14 cellular contexts compared by ENCODE assay signal in the genomic region with DNA sequence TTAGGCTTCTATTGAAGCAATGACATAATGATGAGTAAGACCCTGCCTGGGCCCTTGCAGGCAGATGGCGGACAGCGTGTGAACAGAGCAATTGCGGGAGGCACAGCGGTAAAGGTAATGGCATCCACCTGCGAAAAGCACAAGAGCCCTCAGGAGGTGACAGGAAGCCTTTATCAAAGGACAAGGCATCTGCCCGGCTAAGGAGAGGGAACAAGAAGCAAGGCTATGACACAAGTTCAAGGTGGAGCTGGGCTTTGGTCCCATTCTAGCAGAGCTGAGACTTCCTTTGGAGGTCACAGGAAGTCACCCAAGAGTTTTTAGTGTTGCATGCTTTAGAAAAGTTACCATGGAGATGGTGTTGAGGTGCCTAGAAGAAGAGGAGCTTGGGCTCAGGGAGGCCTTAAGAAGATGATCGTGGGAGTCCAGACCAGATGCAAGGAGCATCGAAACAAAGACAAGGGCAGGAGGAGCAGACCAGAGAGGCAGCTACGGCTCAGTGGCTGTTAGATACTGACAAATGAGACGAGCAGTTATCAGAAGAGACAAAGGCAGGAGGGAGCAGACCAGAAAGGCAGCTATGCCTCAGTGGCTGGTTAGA. TPM values are rescaled to one million over a fixed set of nuclear protein-coding genes. Genes with fewer than 3 reads are reported as not detected.
DNase-seq lines count a peak whose midpoint lies in the region; ATAC-seq and TF ChIP-seq lines count a peak whose summit lies in the region.
"Had no signal": no experiment of that assay in that cellular context is flagged by ENCODE, and none has a peak within 500 bp of the region (broad histone marks: within the 10 kb centered on the region; RNA-seq: fewer than 3 reads in every experiment).

No MANE protein-coding gene starts in this region.

- TF ChIP-seq POLR2A in esophagus muscularis mucosa (IDR thresholded peaks at IDR 0.05; ENCODE audit: low read depth), result no peak

- H3K27me3 ChIP-seq in mammary epithelial cell (ENCODE audit: insufficient read depth, low read length), result no peaks in the 10 kb centered on the region
- no peaks in the 10 kb centered on the region for H3K27me3 ChIP-seq in esophagus muscularis mucosa
- H3K27me3 ChIP-seq: tibial artery had no signal

- peaks cover 91% of the 10 kb centered on the region for H3K79me2 ChIP-seq in mammary epithelial cell (ENCODE audit: insufficient read depth, low read length)

- DNase-seq in MCF 10A (ENCODE audit: unreplicated experiment) (peak; percentile 46), mammary epithelial cell (no peak), esophagus muscularis mucosa (ENCODE audit: extremely low spot score) (peak; percentile 75), HPDE6-E6E7 (ENCODE audit: extremely low spot score) (no peak), GM19238 (ENCODE audit: insufficient read length, low spot score) (no peak)
- DNase-seq: activated CD4-positive, alpha-beta T cell treated with anti-CD3 and anti-CD28 coated beads, Interleukin-2, amount 50 U/mL, for 48 hours; activated naive CD4-positive, alpha-beta T cell treated with anti-CD3 and anti-CD28 coated beads, Interleukin-2, amount 50 U/mL, for 16 hours; naive thymus-derived CD4-positive, alpha-beta T cell; NCI-H1694 treated with DMSO at 0.1 percent for 48 hours; tibial artery had no signal

- CTCF ChIA-PET in MCF 10A (lab: Yijun Ruan, JAX), result interaction anchor here (0.6 to 1.0 kb wide), 3 partner anchors 10 to 293 kb away, joined by 3 to 5 read pairs (median 3); no protein-coding TSS in a partner anchor
- CTCF ChIA-PET in mammary epithelial cell (lab: Charles Lee; ENCODE audit: low non-redundant PET), result no interaction called here

- H4K20me1 ChIP-seq in mammary epithelial cell (ENCODE audit: insufficient read depth, low read length), result no peaks in the 10 kb centered on the region

- in situ Hi-C loops in mammary epithelial cell (cut with MboI; ENCODE audit: low sequenced_read_pairs in 2 of 2), result no loop called here

- H3K36me3 ChIP-seq in mammary epithelial cell (ENCODE audit: insufficient read depth, low read length) (no peaks in the 10 kb centered on the region), esophagus muscularis mucosa (no peaks in the 10 kb centered on the region)
- H3K36me3 ChIP-seq: tibial artery had no signal

- TF ChIP-seq CTCF in MCF 10A (IDR thresholded peaks at IDR 0.05; ENCODE audit: unreplicated experiment), result no peak
- TF ChIP-seq CTCF in mammary epithelial cell (conservative IDR thresholded peaks at IDR 0.05 in 1 of 2, IDR thresholded peaks at IDR 0.05 in 1 of 2; ENCODE audit: extremely low read depth in 1 of 2, insufficient read depth in 1 of 2, low read depth in 1 of 2, low read length in 2 of 2), result no peak
- TF ChIP-seq CTCF in esophagus muscularis mucosa (IDR thresholded peaks at IDR 0.05), result no peak

- no peaks in the 10 kb centered on the region for H3K27me3 Mint-ChIP-seq in MCF 10A (ENCODE audit: insufficient read depth, unreplicated experiment)
- no peaks in the 10 kb centered on the region for H3K27me3 Mint-ChIP-seq in stimulated activated memory B cell treated with anti-CD40 and anti-IgM and Interleukin-4, amounts not matched to agents 10 μg/mL and 1 μg/mL and 100 μg/mL, for 72 hours

- H2AFZ ChIP-seq in mammary epithelial cell (ENCODE audit: low read depth, low read length), result no peak overlapping the region

- no peak overlapping the region for H3K4me3 Mint-ChIP-seq in MCF 10A (ENCODE audit: unreplicated experiment)
- H3K4me3 Mint-ChIP-seq in stimulated activated memory B cell treated with anti-CD40 and anti-IgM and Interleukin-4, amounts not matched to agents 10 μg/mL and 1 μg/mL and 100 μg/mL, for 72 hours, result peak overlapping the region; percentile 73
- H3K4me3 Mint-ChIP-seq: naive thymus-derived CD4-positive, alpha-beta T cell; T-helper 2 cell treated with Interferon-gamma antibody and Interleukin-4, amounts not matched to agents 5 μg/mL and 100 μg/mL, for 36 hours had no signal

- no TSS peak for BruUV-seq in MCF 10A (replicated peaks; lab: Mats Ljungman, UMichigan)
- no TSS peak for BruUV-seq in mammary epithelial cell (replicated peaks; lab: Mats Ljungman, UMichigan)

- POLR2A ChIA-PET in MCF 10A (lab: Yijun Ruan, JAX), result interaction anchor here (1.3 to 1.6 kb wide), 2 partner anchors 8 to 13 kb away, joined by 3 to 5 read pairs; no protein-coding TSS in a partner anchor

- H3K36me3 Mint-ChIP-seq in MCF 10A (ENCODE audit: insufficient read depth, unreplicated experiment), result peaks cover 5% of the 10 kb centered on the region
- peaks cover 23% of the 10 kb centered on the region for H3K36me3 Mint-ChIP-seq in stimulated activated memory B cell treated with anti-CD40 and anti-IgM and Interleukin-4, amounts not matched to agents 10 μg/mL and 1 μg/mL and 100 μg/mL, for 72 hours

- no peak for TF ChIP-seq EP300 in esophagus muscularis mucosa (IDR thresholded peaks at IDR 0.05)

- 96% methylated on average over 10 of the region's 10 CpGs for WGBS in mammary epithelial cell (ENCODE audit: low coverage, missing lambda C conversion rate)
- WGBS in esophagus muscularis mucosa, result 86% methylated on average over 10 of the region's 10 CpGs

- ATAC-seq in HG03354 (IDR thresholded peaks at IDR 0.05; ENCODE audit: poor library complexity, severe bottlenecking, unreplicated experiment), result peak; percentile 47
- ATAC-seq in stimulated activated memory B cell treated with anti-CD40 and anti-IgM and Interleukin-4, amounts not matched to agents 10 μg/mL and 1 μg/mL and 100 μg/mL, for 72 hours, result peak; percentile 71
- no peak for ATAC-seq in GM21786 (IDR thresholded peaks at IDR 0.05; ENCODE audit: unreplicated experiment)
- ATAC-seq: naive thymus-derived CD4-positive, alpha-beta T cell had no signal

- H3K9ac ChIP-seq in mammary epithelial cell (ENCODE audit: insufficient read depth, low read length), result no peak overlapping the region

- no peak overlapping the region for H3K4me2 ChIP-seq in mammary epithelial cell (ENCODE audit: insufficient read depth, low read depth, low read length)

- H3K4me3 ChIP-seq in mammary epithelial cell (replicated peaks in 1 of 3; ENCODE audit: insufficient read depth in 1 of 3, low read depth in 2 of 3, low read length in 3 of 3), result no peak overlapping the region
- H3K4me3 ChIP-seq in esophagus muscularis mucosa, result no peak overlapping the region
- H3K4me3 ChIP-seq: tibial artery had no signal

- H3K4me1 ChIP-seq in mammary epithelial cell (ENCODE audit: insufficient read depth, low read length), result peaks cover 15% of the 10 kb centered on the region
- peaks cover 1 to 11% (median 6%) of the 10 kb centered on the region in 4 donors for H3K4me1 ChIP-seq in esophagus muscularis mucosa

- H3K27ac ChIP-seq in mammary epithelial cell (ENCODE audit: insufficient read depth, low read depth, low read length), result no peak overlapping the region
- H3K27ac ChIP-seq in esophagus muscularis mucosa (replicated peaks in 1 of 4), result no peak overlapping the region
- H3K27ac ChIP-seq: tibial artery had no signal

- peaks cover 40% of the 10 kb centered on the region for H3K4me1 Mint-ChIP-seq in MCF 10A (ENCODE audit: insufficient read depth, unreplicated experiment)
- peaks cover 69% of the 10 kb centered on the region for H3K4me1 Mint-ChIP-seq in stimulated activated memory B cell treated with anti-CD40 and anti-IgM and Interleukin-4, amounts not matched to agents 10 μg/mL and 1 μg/mL and 100 μg/mL, for 72 hours

- dilution Hi-C loops in mammary epithelial cell (cut with HindIII; ENCODE audit: low sequenced_read_pairs), result no loop called here

- H3K27ac Mint-ChIP-seq in MCF 10A (ENCODE audit: low read depth, unreplicated experiment), result no peak overlapping the region
- peak overlapping the region; percentile 93 for H3K27ac Mint-ChIP-seq in stimulated activated memory B cell treated with anti-CD40 and anti-IgM and Interleukin-4, amounts not matched to agents 10 μg/mL and 1 μg/mL and 100 μg/mL, for 72 hours
- H3K27ac Mint-ChIP-seq: T-helper 2 cell treated with Interferon-gamma antibody and Interleukin-4, amounts not matched to agents 5 μg/mL and 100 μg/mL, for 36 hours had no signal

- intact Hi-C loops in MCF 10A (cut with micrococcal nuclease), result no loop called here
- intact Hi-C loops in mammary epithelial cell (cut with micrococcal nuclease), result no loop called here
- intact Hi-C loops in esophagus muscularis mucosa (cut with DNase I), result no loop called here

- peaks cover 8% of the 10 kb centered on the region for H3K9me3 Mint-ChIP-seq in MCF 10A (ENCODE audit: unreplicated experiment)
- peaks cover 10% of the 10 kb centered on the region for H3K9me3 Mint-ChIP-seq in stimulated activated memory B cell treated with anti-CD40 and anti-IgM and Interleukin-4, amounts not matched to agents 10 μg/mL and 1 μg/mL and 100 μg/mL, for 72 hours
- H3K9me3 Mint-ChIP-seq: T-helper 2 cell treated with Interferon-gamma antibody and Interleukin-4, amounts not matched to agents 5 μg/mL and 100 μg/mL, for 36 hours had no signal

- H3K9me3 ChIP-seq in mammary epithelial cell (replicated peaks; ENCODE audit: insufficient read depth, low read length) (no peaks in the 10 kb centered on the region), esophagus muscularis mucosa (no peaks in the 10 kb centered on the region)
- H3K9me3 ChIP-seq: tibial artery had no signal

RNA-seq across cellular contexts. Expression of a gene that starts 34.5 kb away (rescaled TPM):
- total RNA-seq in MCF 10A (2022) (128 and 172 TPM in 2 replicates), mammary epithelial cell (10 to 100 TPM; 68.1 to 68.7 TPM), esophagus muscularis mucosa (10 to 100 TPM in 1 of 4 donors, 1 to 10 TPM in 3; 6.3 to 12.2 (median 7.6) TPM)
- 44.4 TPM for polyA plus RNA-seq in mammary epithelial cell
- 84.2 TPM for polyA minus RNA-seq in mammary epithelial cell

RNA-seq across cellular contexts. Expression of a gene that starts 35.0 kb away (rescaled TPM):
- total RNA-seq in MCF 10A (2022), result 11.7 and 12.5 TPM in 2 replicates
- 1 to 10 TPM; 3.4 to 4.0 TPM for total RNA-seq in mammary epithelial cell
- polyA plus RNA-seq in mammary epithelial cell, result 4.4 TPM
- polyA minus RNA-seq in mammary epithelial cell, result 15.0 TPM
- total RNA-seq in esophagus muscularis mucosa, result under 1 TPM; under 0.01 to 0.66 (median 0.28) TPM
- polyA plus RNA-seq: naive thymus-derived CD4-positive, alpha-beta T cell had no signal

Comparison
In these comparisons a context has a peak if more than half of its experiments do, and no peak if none do; other contexts are left out.
1. DNase-seq: peak in MCF 10A (single experiment) and esophagus muscularis mucosa (single experiment); none in mammary epithelial cell (single experiment), HPDE6-E6E7 (single experiment) and GM19238 (single experiment).